1 cellular context compared by ENCODE assay signal in the genomic region with DNA sequence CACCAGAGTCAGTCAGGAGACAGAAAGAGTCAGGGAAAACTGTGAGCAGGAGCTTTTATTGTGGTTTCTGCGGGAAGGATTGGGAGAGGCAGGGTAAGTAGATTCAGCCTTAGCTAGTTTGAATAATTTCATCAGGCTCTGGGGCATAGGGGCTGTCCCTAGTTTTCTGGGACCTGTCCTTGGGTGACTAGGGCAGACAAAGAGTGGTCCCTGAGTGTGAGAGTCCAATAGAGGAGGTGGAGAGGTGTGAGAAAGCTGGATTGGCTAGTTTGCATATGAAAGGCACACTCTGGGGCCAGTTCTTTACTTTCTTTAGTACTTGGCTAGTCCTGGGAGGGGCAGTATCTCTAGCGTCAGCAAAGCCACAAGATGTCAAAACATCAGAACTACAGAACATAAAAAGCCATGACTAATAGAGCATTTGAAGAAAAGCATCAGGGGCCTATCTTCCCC.
TF ChIP-seq lines count a peak whose summit lies in the region.

No MANE protein-coding gene starts in this region.

TF ChIP-seq in WTC11, 78 proteins besides CTCF, POLR2A, EP300 and RAD21 (continued from another document):
- TF ChIP-seq, protein P1, sequence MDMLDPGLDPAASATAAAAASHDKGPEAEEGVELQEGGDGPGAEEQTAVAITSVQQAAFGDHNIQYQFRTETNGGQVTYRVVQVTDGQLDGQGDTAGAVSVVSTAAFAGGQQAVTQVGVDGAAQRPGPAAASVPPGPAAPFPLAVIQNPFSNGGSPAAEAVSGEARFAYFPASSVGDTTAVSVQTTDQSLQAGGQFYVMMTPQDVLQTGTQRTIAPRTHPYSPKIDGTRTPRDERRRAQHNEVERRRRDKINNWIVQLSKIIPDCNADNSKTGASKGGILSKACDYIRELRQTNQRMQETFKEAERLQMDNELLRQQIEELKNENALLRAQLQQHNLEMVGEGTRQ (CRISPR knock-in tag; IDR thresholded peaks at IDR 0.05), result no peak
- TF ChIP-seq, protein P2, sequence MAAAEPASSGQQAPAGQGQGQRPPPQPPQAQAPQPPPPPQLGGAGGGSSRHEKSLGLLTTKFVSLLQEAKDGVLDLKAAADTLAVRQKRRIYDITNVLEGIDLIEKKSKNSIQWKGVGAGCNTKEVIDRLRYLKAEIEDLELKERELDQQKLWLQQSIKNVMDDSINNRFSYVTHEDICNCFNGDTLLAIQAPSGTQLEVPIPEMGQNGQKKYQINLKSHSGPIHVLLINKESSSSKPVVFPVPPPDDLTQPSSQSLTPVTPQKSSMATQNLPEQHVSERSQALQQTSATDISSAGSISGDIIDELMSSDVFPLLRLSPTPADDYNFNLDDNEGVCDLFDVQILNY (CRISPR knock-in tag; IDR thresholded peaks at IDR 0.05), result no peak
TF ChIP-seq in WTC11: peak in this region for 0.
